In the genomic region with DNA sequence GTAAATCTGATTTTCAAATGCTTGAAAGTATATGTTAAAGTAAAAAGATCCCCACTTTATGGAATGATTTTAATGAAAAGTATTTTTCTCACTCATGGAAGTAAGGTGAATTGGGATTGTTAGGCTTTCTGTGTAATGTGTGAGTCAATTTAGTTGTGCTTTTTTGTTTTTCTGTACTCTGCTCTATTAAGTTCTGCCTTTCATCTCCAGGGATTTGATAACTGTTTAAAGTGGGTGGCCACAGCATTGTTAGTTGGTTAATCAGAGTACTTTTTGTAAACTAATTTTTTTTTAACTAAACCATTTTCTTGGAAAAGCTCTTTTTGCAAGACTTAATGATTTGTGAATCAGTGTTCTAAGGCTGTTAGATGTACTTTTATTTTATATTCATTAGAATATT, we compare ENCODE assay signal across 27 cellular contexts.
DNase-seq lines count a peak whose midpoint lies in the region; ATAC-seq and TF ChIP-seq lines count a peak whose summit lies in the region.
"Had no signal": no experiment of that assay in that cellular context is flagged by ENCODE, and none has a peak within 500 bp of the region (broad histone marks: within the 10 kb centered on the region; RNA-seq: fewer than 3 reads in every experiment).

No MANE protein-coding gene starts in this region.

- ATAC-seq in GM21619 (IDR thresholded peaks at IDR 0.05; ENCODE audit: unreplicated experiment) (no peak), HG03175 (IDR thresholded peaks at IDR 0.05; ENCODE audit: unreplicated experiment) (no peak), HG02852 (IDR thresholded peaks at IDR 0.05; ENCODE audit: unreplicated experiment) (no peak)
- ATAC-seq: left colon had no signal

- in situ Hi-C loops in astrocyte of the cerebellum (cut with HindIII; ENCODE audit: low sequenced_read_pairs), result no loop called here

- peak; percentile 12 for DNase-seq in GM04503 (ENCODE audit: low read depth)
- peak; percentile 44 for DNase-seq in astrocyte of the cerebellum (ENCODE audit: low read depth)
- DNase-seq in foreskin fibroblast, result peak; percentile 7 to 28
- DNase-seq in NCI-H2029 treated with DMSO at 0.1 percent for 48 hours (lab: John Stamatoyannopoulos, UW), result no peak
- DNase-seq: activated CD4-positive, alpha-beta memory T cell treated with anti-CD3 and anti-CD28 coated beads, Interleukin-2, amount 10 ng/mL, durations not matched to agents 7 days and 5 days; activated CD4-positive, CD25-positive, alpha-beta regulatory T cell treated with anti-CD3 and anti-CD28 coated beads, Interleukin-2, amount 50 U/mL, for 72 hours; activated effector memory CD4-positive, alpha-beta T cell treated with Interleukin-2 at 50 U/mL for 16 hours; AML-193; CD8-positive, alpha-beta memory T cell; effector memory CD4-positive, alpha-beta T cell; heart left ventricle; KG1; left colon; mesendoderm; NCI-H1436 treated with DMSO at 0.1 percent for 48 hours; NCI-H2171; NCI-H510A treated with DMSO at 0.1 percent for 48 hours; PC-9; SHP77; stimulated activated CD4-positive, alpha-beta T cell treated with anti-CD3 and anti-CD28 coated beads, Interleukin-4, amount 100 ng/mL, for 4 hours; stimulated activated naive CD4-positive, alpha-beta T cell had no signal

- TF ChIP-seq CTCF in astrocyte of the cerebellum (IDR thresholded peaks at IDR 0.05; ENCODE audit: low read depth, low read length, missing control alignments) (no peak), foreskin fibroblast (IDR thresholded peaks at IDR 0.05; ENCODE audit: low read depth, low read length) (no peak)

- H3K4me3 ChIP-seq in astrocyte of the cerebellum (ENCODE audit: low read depth, low read length), result no peak overlapping the region
- no peak overlapping the region for H3K4me3 ChIP-seq in foreskin fibroblast (ENCODE audit: low read depth in 1 of 2, low read length in 2 of 2)
- H3K4me3 ChIP-seq: esophagus muscularis mucosa, heart left ventricle, PC-9, thoracic aorta, vagina had no signal
